ENCODE assay signal across 29 cellular contexts in genomic region chr11:119449498-119449897, GRCh38.
"Had no signal": no experiment of that assay in that cellular context is flagged by ENCODE, and none has a peak within 500 bp of the region (broad histone marks: within the 10 kb centered on the region; RNA-seq: fewer than 3 reads in every experiment).

No MANE protein-coding gene starts in this region.

- H3K4me1 Mint-ChIP-seq: activated CD4-positive, alpha-beta memory T cell treated with anti-CD3 and anti-CD28 coated beads, Interleukin-2, amount 10 ng/mL, durations not matched to agents 7 days and 5 days; activated naive CD4-positive, alpha-beta T cell treated with anti-CD3 and anti-CD28 coated beads, Interleukin-2, amount 50 U/mL, for 24 hours; activated naive CD8-positive, alpha-beta T cell treated with anti-CD3 and anti-CD28 coated beads for 36 hours; activated naive CD8-positive, alpha-beta T cell treated with anti-CD3 and anti-CD28 coated beads, Interleukin-2, amount 50 U/mL, for 24 hours; activated T-helper 17 cell treated with anti-CD3 and anti-CD28 coated beads, Interleukin-2, amount 50 U/mL, for 72 hours had no signal

- DNase-seq: activated CD4-positive, alpha-beta memory T cell treated with anti-CD3 and anti-CD28 coated beads, Interleukin-2, amount 10 ng/mL, durations not matched to agents 7 days and 5 days; activated CD4-positive, alpha-beta T cell treated with anti-CD3 and anti-CD28 coated beads for 1 hour; activated CD4-positive, alpha-beta T cell treated with anti-CD3 and anti-CD28 coated beads for 4 hours; activated CD4-positive, alpha-beta T cell treated with anti-CD3 and anti-CD28 coated beads, Interleukin-2, amount 10 ng/mL, durations not matched to agents 7 days and 5 days; activated CD4-positive, alpha-beta T cell treated with anti-CD3 and anti-CD28 coated beads, Interleukin-2, amount 50 U/mL, for 4 hours; activated effector memory CD4-positive, alpha-beta T cell treated with Interleukin-2 at 50 U/mL for 16 hours; activated gamma-delta T cell treated with Interleukin-2 at 50 U/mL for 16 hours; activated naive CD4-positive, alpha-beta T cell treated with Interleukin-2 at 50 U/mL for 16 hours; activated naive CD8-positive, alpha-beta T cell treated with anti-CD3 and anti-CD28 coated beads for 36 hours; activated naive CD8-positive, alpha-beta T cell treated with anti-CD3 and anti-CD28 coated beads, Interleukin-2, amount 50 U/mL, for 24 hours; activated T-cell treated with anti-CD3 and anti-CD28 coated beads, Interleukin-2, amount 50 U/mL, for 4 hours; adrenal gland; amygdala; aorta; body of pancreas; caudate nucleus; cortex of kidney; dermis blood vessel endothelial cell; effector CD4-positive, alpha-beta T cell; esophagus squamous epithelium; foreskin melanocyte; heart right ventricle had no signal

- H3K79me2 ChIP-seq: hepatocyte had no signal

- H3K36me3 Mint-ChIP-seq: activated naive CD4-positive, alpha-beta T cell treated with anti-CD3 and anti-CD28 coated beads, Interleukin-2, amount 50 U/mL, for 24 hours; activated naive CD8-positive, alpha-beta T cell treated with anti-CD3 and anti-CD28 coated beads for 36 hours; WTC11 had no signal

- H3K4me3 Mint-ChIP-seq: activated CD4-positive, alpha-beta memory T cell treated with anti-CD3 and anti-CD28 coated beads, Interleukin-2, amount 10 ng/mL, durations not matched to agents 7 days and 5 days; activated CD4-positive, alpha-beta T cell treated with anti-CD3 and anti-CD28 coated beads, Interleukin-2, amount 10 ng/mL, durations not matched to agents 7 days and 5 days; activated naive CD4-positive, alpha-beta T cell treated with anti-CD3 and anti-CD28 coated beads, Interleukin-2, amount 50 U/mL, for 24 hours; activated naive CD8-positive, alpha-beta T cell treated with anti-CD3 and anti-CD28 coated beads for 36 hours; activated naive CD8-positive, alpha-beta T cell treated with anti-CD3 and anti-CD28 coated beads, Interleukin-2, amount 50 U/mL, for 24 hours; activated T-cell treated with anti-CD3 and anti-CD28 coated beads, Interleukin-2, amount 50 U/mL, for 4 hours; activated T-helper 17 cell treated with anti-CD3 and anti-CD28 coated beads, Interleukin-2, amount 50 U/mL, for 72 hours; WTC11 had no signal

- H3K36me3 ChIP-seq: adrenal gland, esophagus squamous epithelium, gastroesophageal sphincter, heart right ventricle had no signal

- H3K27ac ChIP-seq: adrenal gland, body of pancreas, epithelial cell of prostate, esophagus squamous epithelium, gastroesophageal sphincter, heart right ventricle, hepatocyte, VCaP had no signal

- H3K9me3 ChIP-seq: adrenal gland, body of pancreas, esophagus squamous epithelium, gastroesophageal sphincter, heart right ventricle had no signal

- H3K4me2 ChIP-seq: hepatocyte had no signal

- H2AFZ ChIP-seq: hepatocyte had no signal

- H3K4me3 ChIP-seq: adrenal gland, body of pancreas, esophagus squamous epithelium, gastroesophageal sphincter, heart right ventricle, hepatocyte had no signal

- H3K27ac Mint-ChIP-seq: activated CD4-positive, alpha-beta memory T cell treated with anti-CD3 and anti-CD28 coated beads, Interleukin-2, amount 10 ng/mL, durations not matched to agents 7 days and 5 days; activated CD4-positive, alpha-beta T cell treated with anti-CD3 and anti-CD28 coated beads, Interleukin-2, amount 10 ng/mL, durations not matched to agents 7 days and 5 days; activated naive CD4-positive, alpha-beta T cell treated with anti-CD3 and anti-CD28 coated beads, Interleukin-2, amount 50 U/mL, for 24 hours; activated naive CD8-positive, alpha-beta T cell treated with anti-CD3 and anti-CD28 coated beads for 36 hours; activated naive CD8-positive, alpha-beta T cell treated with anti-CD3 and anti-CD28 coated beads, Interleukin-2, amount 50 U/mL, for 24 hours; activated T-helper 17 cell treated with anti-CD3 and anti-CD28 coated beads, Interleukin-2, amount 50 U/mL, for 72 hours; WTC11 had no signal

- ATAC-seq: activated naive CD8-positive, alpha-beta T cell treated with anti-CD3 and anti-CD28 coated beads, Interleukin-2, amount 50 U/mL, for 24 hours; activated T-cell treated with anti-CD3 and anti-CD28 coated beads, Interleukin-2, amount 50 U/mL, for 4 hours; activated T-helper 17 cell treated with anti-CD3 and anti-CD28 coated beads, Interleukin-2, amount 50 U/mL, for 72 hours; body of pancreas; gastroesophageal sphincter; heart right ventricle; WTC11 had no signal

- H3K4me1 ChIP-seq: adrenal gland, body of pancreas had no signal

- H3K9me3 Mint-ChIP-seq: activated CD4-positive, alpha-beta memory T cell treated with anti-CD3 and anti-CD28 coated beads, Interleukin-2, amount 10 ng/mL, durations not matched to agents 7 days and 5 days; activated CD4-positive, alpha-beta T cell treated with anti-CD3 and anti-CD28 coated beads, Interleukin-2, amount 10 ng/mL, durations not matched to agents 7 days and 5 days; activated naive CD4-positive, alpha-beta T cell treated with anti-CD3 and anti-CD28 coated beads, Interleukin-2, amount 50 U/mL, for 24 hours; activated naive CD8-positive, alpha-beta T cell treated with anti-CD3 and anti-CD28 coated beads for 36 hours; activated naive CD8-positive, alpha-beta T cell treated with anti-CD3 and anti-CD28 coated beads, Interleukin-2, amount 50 U/mL, for 24 hours; activated T-cell treated with anti-CD3 and anti-CD28 coated beads, Interleukin-2, amount 50 U/mL, for 4 hours; activated T-helper 17 cell treated with anti-CD3 and anti-CD28 coated beads, Interleukin-2, amount 50 U/mL, for 72 hours; WTC11 had no signal

- H3K27me3 ChIP-seq: adrenal gland, body of pancreas, esophagus squamous epithelium, gastroesophageal sphincter, hepatocyte had no signal
